ENCODE assay signal across 1 cellular context in the genomic region with DNA sequence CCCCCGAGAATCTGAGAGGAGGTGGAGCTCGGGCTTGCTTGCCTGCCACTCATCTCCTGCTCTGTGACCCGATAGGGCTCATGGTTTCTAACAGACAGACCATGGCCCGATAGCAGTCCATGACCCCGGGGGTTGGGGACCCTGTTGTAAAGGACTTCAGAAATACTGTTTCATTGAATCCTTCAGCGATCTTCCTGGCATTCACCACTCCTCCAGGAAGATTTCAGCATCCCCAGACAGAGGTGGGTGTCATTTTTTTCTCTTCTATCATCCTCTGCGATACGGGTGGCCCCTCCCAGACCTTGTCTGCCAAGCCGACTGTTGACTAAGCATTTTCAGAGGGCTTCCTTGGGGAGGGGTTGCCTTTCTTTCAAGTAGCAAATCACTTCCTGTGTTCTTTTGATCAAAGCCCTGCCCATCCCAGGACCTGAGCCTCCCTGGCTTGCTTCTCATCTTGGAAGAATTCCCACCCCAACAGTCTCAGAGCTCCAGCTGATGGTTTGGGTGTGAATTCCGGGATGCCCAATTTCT.
A peak's percentile ranks its signal among the peaks of the same experiment; 100 is the strongest.
TF ChIP-seq lines count a peak whose summit lies in the region.

No MANE protein-coding gene starts in this region.

TF ChIP-seq in H1, 55 proteins besides CTCF, POLR2A, EP300 and RAD21:
- no peak for TF ChIP-seq EGR1 (IDR thresholded peaks at IDR 0.05; ENCODE audit: borderline replicate concordance, low read depth, low read length)
- peak; percentile 67; the same call in 1 of the 2 replicates for TF ChIP-seq MAFK (IDR thresholded peaks at IDR 0.05; ENCODE audit: low read depth, low read length)
- peak; percentile 80 for TF ChIP-seq BACH1 (IDR thresholded peaks at IDR 0.05; ENCODE audit: low read length)
